ENCODE assay signal across 8 cellular contexts in genomic region chr11:809287-810039, GRCh38. TPM values are rescaled to one million over a fixed set of nuclear protein-coding genes. Genes with fewer than 3 reads are reported as not detected.
DNase-seq lines count a peak whose midpoint lies in the region; ATAC-seq and TF ChIP-seq lines count a peak whose summit lies in the region.

Gene RPLP2, plus strand, starts transcription at chr11:809967. Its CDS starts 268 bp downstream, at chr11:810235.

- no peaks in the 10 kb centered on the region for H3K9me3 Mint-ChIP-seq in CD8-positive, alpha-beta memory T cell
- no peaks in the 10 kb centered on the region for H3K9me3 Mint-ChIP-seq in memory B cell

- POLR2A ChIA-PET in CD8-positive, alpha-beta memory T cell (lab: Charles Lee), result interaction anchor here (0.6 to 2.0 kb wide), 10 partner anchors 10 to 602 kb away, joined by 3 to 38 read pairs (median 4); partner anchors contain the start of genes BET1L, CD151, HRAS and PNPLA2
- POLR2A ChIA-PET in activated CD8-positive, alpha-beta memory T cell treated with anti-CD3 and anti-CD28 coated beads for 36 hours (lab: Charles Lee), result interaction anchor here (0.6 to 2.0 kb wide), 6 partner anchors 10 to 52 kb away, joined by 3 to 16 read pairs (median 5); partner anchors contain the start of genes GATD1 and PNPLA2

- no peak for TF ChIP-seq CTCF in GM20000 (IDR thresholded peaks at IDR 0.05; ENCODE audit: extremely low read depth, missing control alignments)

- no peaks in the 10 kb centered on the region for H3K27me3 ChIP-seq in CD8-positive, alpha-beta memory T cell (ENCODE audit: insufficient read depth, low read length, poor library complexity, severe bottlenecking)
- H3K27me3 ChIP-seq in effector memory CD4-positive, alpha-beta T cell (replicated peaks; ENCODE audit: control insufficient read depth, insufficient read depth, low read length, poor library complexity, severe bottlenecking), result no peaks in the 10 kb centered on the region

- H3K27ac Mint-ChIP-seq in CD8-positive, alpha-beta memory T cell, result peak within 1 kb of the TSS; percentile 97 to 100 (median 98)
- peak within 1 kb of the TSS; percentile 96 for H3K27ac Mint-ChIP-seq in memory B cell

- H3K27me3 Mint-ChIP-seq in CD8-positive, alpha-beta memory T cell, result no peaks in the 10 kb centered on the region
- no peaks in the 10 kb centered on the region for H3K27me3 Mint-ChIP-seq in memory B cell

- DNase-seq in CD8-positive, alpha-beta memory T cell, result peak; percentile 95 to 98 (median 97)
- peak; percentile 99 for DNase-seq in GM20000 (ENCODE audit: low spot score)
- DNase-seq in HT-29 (ENCODE audit: low spot score), result peak; percentile 100
- peak; percentile 91 to 95 for DNase-seq in NOMO-1 (lab: John Stamatoyannopoulos, UW; ENCODE audit: unreplicated experiment in 2 of 2)
- peak; percentile 93 to 97 (median 95) for DNase-seq in effector memory CD4-positive, alpha-beta T cell
- peak; percentile 96 to 99 for DNase-seq in memory B cell (ENCODE audit: low spot score in 2 of 2)
- DNase-seq in stimulated activated CD8-positive, alpha-beta memory T cell treated with anti-CD3 and anti-CD28 coated beads, Interleukin-12 subunit alpha, Interleukin-12 subunit beta, amount 100 ng/mL, for 24 hours (ENCODE audit: extremely low read depth), result peak; percentile 95

- H3K9me3 ChIP-seq in CD8-positive, alpha-beta memory T cell (ENCODE audit: low read length), result no peaks in the 10 kb centered on the region
- H3K9me3 ChIP-seq in effector memory CD4-positive, alpha-beta T cell (ENCODE audit: control insufficient read depth, low read length), result no peaks in the 10 kb centered on the region

- peaks cover 0 to 38% (median 2%) of the 10 kb centered on the region in 3 donors for H3K36me3 Mint-ChIP-seq in CD8-positive, alpha-beta memory T cell
- peaks cover 8% of the 10 kb centered on the region for H3K36me3 Mint-ChIP-seq in memory B cell

- H3K4me1 Mint-ChIP-seq in CD8-positive, alpha-beta memory T cell, result peaks cover 33 to 51% (median 34%) of the 10 kb centered on the region in 3 donors
- peaks cover 20% of the 10 kb centered on the region for H3K4me1 Mint-ChIP-seq in memory B cell

- peak within 1 kb of the TSS; percentile 100 for H3K4me3 ChIP-seq in CD8-positive, alpha-beta memory T cell (ENCODE audit: low read length)
- peak within 1 kb of the TSS; percentile 98 for H3K4me3 ChIP-seq in effector memory CD4-positive, alpha-beta T cell (ENCODE audit: insufficient read depth, low read depth, low read length, poor library complexity, severe bottlenecking)

- H3K4me1 ChIP-seq in CD8-positive, alpha-beta memory T cell (ENCODE audit: insufficient read depth, low read length), result peaks cover 27% of the 10 kb centered on the region
- H3K4me1 ChIP-seq in effector memory CD4-positive, alpha-beta T cell (ENCODE audit: control insufficient read depth, insufficient read depth, low read length, poor library complexity, severe bottlenecking), result peaks cover 32% of the 10 kb centered on the region

- peak; percentile 82 for ATAC-seq in memory B cell (ENCODE audit: low read depth)

- H3K27ac ChIP-seq in CD8-positive, alpha-beta memory T cell (ENCODE audit: low read depth, low read length), result peak within 1 kb of the TSS; percentile 92
- H3K27ac ChIP-seq in effector memory CD4-positive, alpha-beta T cell (ENCODE audit: insufficient read depth, low read length, poor library complexity, severe bottlenecking), result peak within 1 kb of the TSS; percentile 98

- peaks cover 20% of the 10 kb centered on the region for H3K36me3 ChIP-seq in CD8-positive, alpha-beta memory T cell (ENCODE audit: insufficient read depth, low read length)
- peaks cover 26% of the 10 kb centered on the region for H3K36me3 ChIP-seq in effector memory CD4-positive, alpha-beta T cell (ENCODE audit: control insufficient read depth, insufficient read depth, low read length)

- CTCF ChIA-PET in CD8-positive, alpha-beta memory T cell (lab: Charles Lee), result interaction anchor here (1.4 to 1.6 kb wide), 2 partner anchors 10 to 13 kb away, joined by 4 to 5 read pairs; no protein-coding TSS in a partner anchor
- CTCF ChIA-PET in activated CD8-positive, alpha-beta memory T cell treated with anti-CD3 and anti-CD28 coated beads for 36 hours (lab: Charles Lee), result interaction anchor here (0.6 to 1.6 kb wide), 4 partner anchors 10 to 26 kb away, joined by 3 to 4 read pairs (median 4); partner anchors contain the start of gene PNPLA2

- peak within 1 kb of the TSS; percentile 94 to 100 (median 95) for H3K4me3 Mint-ChIP-seq in CD8-positive, alpha-beta memory T cell
- H3K4me3 Mint-ChIP-seq in memory B cell, result peak within 1 kb of the TSS; percentile 94

RNA-seq across cellular contexts. Expression of gene RPLP2, which starts in this region (rescaled TPM):
- 1,000 to 10,000 TPM; 2,769 to 2,922 TPM for total RNA-seq in CD8-positive, alpha-beta memory T cell
- 3,158 TPM for polyA plus RNA-seq in CD8-positive, alpha-beta memory T cell
- 1,913 and 1,915 TPM in 2 replicates for total RNA-seq in HT-29 (2014; rRNA removed; shearing (Covaris generic))
- 1,000 to 10,000 TPM; 2,602 to 2,630 TPM for total RNA-seq in activated CD8-positive, alpha-beta memory T cell treated with anti-CD3 and anti-CD28 coated beads for 36 hours

Comparison
In these comparisons a context has a peak if more than half of its experiments do, and no peak if none do; other contexts are left out.
1. Peak in every context shown above with its lines: DNase-seq, ATAC-seq, H3K4me3 ChIP-seq and H3K27ac ChIP-seq.